In the genomic region with DNA sequence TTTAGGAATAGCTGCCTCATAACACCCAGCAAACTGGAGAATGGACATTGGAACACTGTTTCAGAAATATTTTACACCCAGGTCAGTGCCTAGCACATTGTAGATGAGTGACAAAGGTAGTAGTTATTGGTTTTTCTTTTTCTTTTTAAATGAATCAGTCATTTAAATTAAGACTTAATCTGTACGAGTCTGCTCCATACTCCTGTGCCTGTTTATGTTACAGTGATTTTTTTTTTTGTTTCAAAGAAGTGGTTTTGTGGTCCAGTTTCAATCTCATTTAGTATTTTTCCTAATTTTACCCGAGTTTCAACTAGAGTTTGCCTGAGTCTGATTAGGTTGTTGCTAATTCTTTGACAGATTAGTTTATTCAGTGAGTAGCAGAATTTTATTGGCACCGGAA, we compare ENCODE assay signal across 1 cellular context.
TF ChIP-seq lines count a peak whose summit lies in the region.

No MANE protein-coding gene starts in this region.

TF ChIP-seq in IMR-90, 13 proteins besides CTCF, POLR2A, EP300 and RAD21 (continued from another document):
- TF ChIP-seq CEBPB (IDR thresholded peaks at IDR 0.05; ENCODE audit: low read depth, low read length): no peak
- TF ChIP-seq ELK1 (IDR thresholded peaks at IDR 0.05; ENCODE audit: borderline replicate concordance, low read depth, low read length): no peak
- no peak for TF ChIP-seq MAZ (IDR thresholded peaks at IDR 0.05; ENCODE audit: borderline replicate concordance, low read depth, low read length)
